ENCODE assay signal across 2 cellular contexts in the genomic region with DNA sequence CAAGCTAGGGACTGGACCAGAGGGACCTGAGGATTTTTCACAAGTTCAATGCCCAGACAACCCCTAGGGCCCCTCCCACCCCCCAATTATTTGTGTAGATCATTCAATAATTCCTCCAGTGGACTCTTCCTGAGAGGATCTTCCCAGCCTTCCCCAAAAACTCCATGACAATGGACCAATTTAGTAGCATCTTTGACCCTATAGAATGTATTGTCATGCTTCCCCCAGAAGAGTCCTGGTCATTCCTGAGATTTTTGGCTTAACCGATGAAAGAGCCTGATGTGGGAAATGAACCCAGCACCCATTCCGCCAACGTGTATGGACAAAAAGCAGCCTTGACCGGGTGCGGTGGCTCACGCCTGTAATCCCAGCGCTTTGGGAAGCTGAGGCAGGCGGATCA.
TF ChIP-seq lines count a peak whose summit lies in the region.

No MANE protein-coding gene starts in this region.

TF ChIP-seq in GM23338, 12 proteins besides CTCF, POLR2A, EP300 and RAD21 (continued from another document):
- TF ChIP-seq, protein P1, sequence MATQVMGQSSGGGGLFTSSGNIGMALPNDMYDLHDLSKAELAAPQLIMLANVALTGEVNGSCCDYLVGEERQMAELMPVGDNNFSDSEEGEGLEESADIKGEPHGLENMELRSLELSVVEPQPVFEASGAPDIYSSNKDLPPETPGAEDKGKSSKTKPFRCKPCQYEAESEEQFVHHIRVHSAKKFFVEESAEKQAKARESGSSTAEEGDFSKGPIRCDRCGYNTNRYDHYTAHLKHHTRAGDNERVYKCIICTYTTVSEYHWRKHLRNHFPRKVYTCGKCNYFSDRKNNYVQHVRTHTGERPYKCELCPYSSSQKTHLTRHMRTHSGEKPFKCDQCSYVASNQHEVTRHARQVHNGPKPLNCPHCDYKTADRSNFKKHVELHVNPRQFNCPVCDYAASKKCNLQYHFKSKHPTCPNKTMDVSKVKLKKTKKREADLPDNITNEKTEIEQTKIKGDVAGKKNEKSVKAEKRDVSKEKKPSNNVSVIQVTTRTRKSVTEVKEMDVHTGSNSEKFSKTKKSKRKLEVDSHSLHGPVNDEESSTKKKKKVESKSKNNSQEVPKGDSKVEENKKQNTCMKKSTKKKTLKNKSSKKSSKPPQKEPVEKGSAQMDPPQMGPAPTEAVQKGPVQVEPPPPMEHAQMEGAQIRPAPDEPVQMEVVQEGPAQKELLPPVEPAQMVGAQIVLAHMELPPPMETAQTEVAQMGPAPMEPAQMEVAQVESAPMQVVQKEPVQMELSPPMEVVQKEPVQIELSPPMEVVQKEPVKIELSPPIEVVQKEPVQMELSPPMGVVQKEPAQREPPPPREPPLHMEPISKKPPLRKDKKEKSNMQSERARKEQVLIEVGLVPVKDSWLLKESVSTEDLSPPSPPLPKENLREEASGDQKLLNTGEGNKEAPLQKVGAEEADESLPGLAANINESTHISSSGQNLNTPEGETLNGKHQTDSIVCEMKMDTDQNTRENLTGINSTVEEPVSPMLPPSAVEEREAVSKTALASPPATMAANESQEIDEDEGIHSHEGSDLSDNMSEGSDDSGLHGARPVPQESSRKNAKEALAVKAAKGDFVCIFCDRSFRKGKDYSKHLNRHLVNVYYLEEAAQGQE (IDR thresholded peaks at IDR 0.05; ENCODE audit: unreplicated experiment) = no peak
- no peak for TF ChIP-seq EZH2phosphoT487 (IDR thresholded peaks at IDR 0.05; ENCODE audit: unreplicated experiment)
- TF ChIP-seq ZNF331 (CRISPR knock-in tag; IDR thresholded peaks at IDR 0.05; ENCODE audit: low read depth) = no peak
- no peak for TF ChIP-seq EZH2 (IDR thresholded peaks at IDR 0.05; ENCODE audit: low read depth, unreplicated experiment)
- no peak for TF ChIP-seq POLR2AphosphoS5 (IDR thresholded peaks at IDR 0.05; ENCODE audit: low read depth)
- no peak for TF ChIP-seq STAT1 (IDR thresholded peaks at IDR 0.05; ENCODE audit: unreplicated experiment)
- TF ChIP-seq NANOG (IDR thresholded peaks at IDR 0.05; ENCODE audit: borderline replicate concordance) = no peak
- no peak for TF ChIP-seq JUNB (IDR thresholded peaks at IDR 0.05; ENCODE audit: unreplicated experiment)
- TF ChIP-seq, protein P2, sequence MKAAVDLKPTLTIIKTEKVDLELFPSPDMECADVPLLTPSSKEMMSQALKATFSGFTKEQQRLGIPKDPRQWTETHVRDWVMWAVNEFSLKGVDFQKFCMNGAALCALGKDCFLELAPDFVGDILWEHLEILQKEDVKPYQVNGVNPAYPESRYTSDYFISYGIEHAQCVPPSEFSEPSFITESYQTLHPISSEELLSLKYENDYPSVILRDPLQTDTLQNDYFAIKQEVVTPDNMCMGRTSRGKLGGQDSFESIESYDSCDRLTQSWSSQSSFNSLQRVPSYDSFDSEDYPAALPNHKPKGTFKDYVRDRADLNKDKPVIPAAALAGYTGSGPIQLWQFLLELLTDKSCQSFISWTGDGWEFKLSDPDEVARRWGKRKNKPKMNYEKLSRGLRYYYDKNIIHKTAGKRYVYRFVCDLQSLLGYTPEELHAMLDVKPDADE (IDR thresholded peaks at IDR 0.05) = no peak
- TF ChIP-seq, protein P3, sequence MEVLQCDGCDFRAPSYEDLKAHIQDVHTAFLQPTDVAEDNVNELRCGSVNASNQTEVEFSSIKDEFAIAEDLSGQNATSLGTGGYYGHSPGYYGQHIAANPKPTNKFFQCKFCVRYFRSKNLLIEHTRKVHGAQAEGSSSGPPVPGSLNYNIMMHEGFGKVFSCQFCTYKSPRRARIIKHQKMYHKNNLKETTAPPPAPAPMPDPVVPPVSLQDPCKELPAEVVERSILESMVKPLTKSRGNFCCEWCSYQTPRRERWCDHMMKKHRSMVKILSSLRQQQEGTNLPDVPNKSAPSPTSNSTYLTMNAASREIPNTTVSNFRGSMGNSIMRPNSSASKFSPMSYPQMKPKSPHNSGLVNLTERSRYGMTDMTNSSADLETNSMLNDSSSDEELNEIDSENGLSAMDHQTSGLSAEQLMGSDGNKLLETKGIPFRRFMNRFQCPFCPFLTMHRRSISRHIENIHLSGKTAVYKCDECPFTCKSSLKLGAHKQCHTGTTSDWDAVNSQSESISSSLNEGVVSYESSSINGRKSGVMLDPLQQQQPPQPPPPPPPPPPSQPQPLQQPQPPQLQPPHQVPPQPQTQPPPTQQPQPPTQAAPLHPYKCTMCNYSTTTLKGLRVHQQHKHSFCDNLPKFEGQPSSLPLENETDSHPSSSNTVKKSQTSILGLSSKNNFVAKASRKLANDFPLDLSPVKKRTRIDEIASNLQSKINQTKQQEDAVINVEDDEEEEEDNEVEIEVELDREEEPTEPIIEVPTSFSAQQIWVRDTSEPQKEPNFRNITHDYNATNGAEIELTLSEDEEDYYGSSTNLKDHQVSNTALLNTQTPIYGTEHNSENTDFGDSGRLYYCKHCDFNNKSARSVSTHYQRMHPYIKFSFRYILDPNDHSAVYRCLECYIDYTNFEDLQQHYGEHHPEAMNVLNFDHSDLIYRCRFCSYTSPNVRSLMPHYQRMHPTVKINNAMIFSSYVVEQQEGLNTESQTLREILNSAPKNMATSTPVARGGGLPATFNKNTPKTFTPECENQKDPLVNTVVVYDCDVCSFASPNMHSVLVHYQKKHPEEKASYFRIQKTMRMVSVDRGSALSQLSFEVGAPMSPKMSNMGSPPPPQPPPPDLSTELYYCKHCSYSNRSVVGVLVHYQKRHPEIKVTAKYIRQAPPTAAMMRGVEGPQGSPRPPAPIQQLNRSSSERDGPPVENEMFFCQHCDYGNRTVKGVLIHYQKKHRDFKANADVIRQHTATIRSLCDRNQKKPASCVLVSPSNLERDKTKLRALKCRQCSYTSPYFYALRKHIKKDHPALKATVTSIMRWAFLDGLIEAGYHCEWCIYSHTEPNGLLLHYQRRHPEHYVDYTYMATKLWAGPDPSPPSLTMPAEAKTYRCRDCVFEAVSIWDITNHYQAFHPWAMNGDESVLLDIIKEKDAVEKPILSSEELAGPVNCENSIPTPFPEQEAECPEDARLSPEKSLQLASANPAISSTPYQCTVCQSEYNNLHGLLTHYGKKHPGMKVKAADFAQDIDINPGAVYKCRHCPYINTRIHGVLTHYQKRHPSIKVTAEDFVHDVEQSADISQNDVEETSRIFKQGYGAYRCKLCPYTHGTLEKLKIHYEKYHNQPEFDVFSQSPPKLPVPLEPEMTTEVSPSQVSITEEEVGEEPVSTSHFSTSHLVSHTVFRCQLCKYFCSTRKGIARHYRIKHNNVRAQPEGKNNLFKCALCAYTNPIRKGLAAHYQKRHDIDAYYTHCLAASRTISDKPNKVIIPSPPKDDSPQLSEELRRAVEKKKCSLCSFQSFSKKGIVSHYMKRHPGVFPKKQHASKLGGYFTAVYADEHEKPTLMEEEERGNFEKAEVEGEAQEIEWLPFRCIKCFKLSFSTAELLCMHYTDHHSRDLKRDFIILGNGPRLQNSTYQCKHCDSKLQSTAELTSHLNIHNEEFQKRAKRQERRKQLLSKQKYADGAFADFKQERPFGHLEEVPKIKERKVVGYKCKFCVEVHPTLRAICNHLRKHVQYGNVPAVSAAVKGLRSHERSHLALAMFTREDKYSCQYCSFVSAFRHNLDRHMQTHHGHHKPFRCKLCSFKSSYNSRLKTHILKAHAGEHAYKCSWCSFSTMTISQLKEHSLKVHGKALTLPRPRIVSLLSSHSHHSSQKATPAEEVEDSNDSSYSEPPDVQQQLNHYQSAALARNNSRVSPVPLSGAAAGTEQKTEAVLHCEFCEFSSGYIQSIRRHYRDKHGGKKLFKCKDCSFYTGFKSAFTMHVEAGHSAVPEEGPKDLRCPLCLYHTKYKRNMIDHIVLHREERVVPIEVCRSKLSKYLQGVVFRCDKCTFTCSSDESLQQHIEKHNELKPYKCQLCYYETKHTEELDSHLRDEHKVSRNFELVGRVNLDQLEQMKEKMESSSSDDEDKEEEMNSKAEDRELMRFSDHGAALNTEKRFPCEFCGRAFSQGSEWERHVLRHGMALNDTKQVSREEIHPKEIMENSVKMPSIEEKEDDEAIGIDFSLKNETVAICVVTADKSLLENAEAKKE (CRISPR knock-in tag; IDR thresholded peaks at IDR 0.05) = no peak

TF ChIP-seq in WTC11, 78 proteins besides CTCF, POLR2A, EP300 and RAD21 (continued from another document):
- TF ChIP-seq, protein P4, sequence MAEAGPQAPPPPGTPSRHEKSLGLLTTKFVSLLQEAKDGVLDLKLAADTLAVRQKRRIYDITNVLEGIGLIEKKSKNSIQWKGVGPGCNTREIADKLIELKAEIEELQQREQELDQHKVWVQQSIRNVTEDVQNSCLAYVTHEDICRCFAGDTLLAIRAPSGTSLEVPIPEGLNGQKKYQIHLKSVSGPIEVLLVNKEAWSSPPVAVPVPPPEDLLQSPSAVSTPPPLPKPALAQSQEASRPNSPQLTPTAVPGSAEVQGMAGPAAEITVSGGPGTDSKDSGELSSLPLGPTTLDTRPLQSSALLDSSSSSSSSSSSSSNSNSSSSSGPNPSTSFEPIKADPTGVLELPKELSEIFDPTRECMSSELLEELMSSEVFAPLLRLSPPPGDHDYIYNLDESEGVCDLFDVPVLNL (CRISPR knock-in tag; IDR thresholded peaks at IDR 0.05; ENCODE audit: borderline replicate concordance, low read depth) = no peak
- TF ChIP-seq GRHL2 (CRISPR knock-in tag; IDR thresholded peaks at IDR 0.05; ENCODE audit: insufficient replicate concordance, severe bottlenecking) = no peak
